9 cellular contexts compared by ENCODE assay signal in the genomic region with DNA sequence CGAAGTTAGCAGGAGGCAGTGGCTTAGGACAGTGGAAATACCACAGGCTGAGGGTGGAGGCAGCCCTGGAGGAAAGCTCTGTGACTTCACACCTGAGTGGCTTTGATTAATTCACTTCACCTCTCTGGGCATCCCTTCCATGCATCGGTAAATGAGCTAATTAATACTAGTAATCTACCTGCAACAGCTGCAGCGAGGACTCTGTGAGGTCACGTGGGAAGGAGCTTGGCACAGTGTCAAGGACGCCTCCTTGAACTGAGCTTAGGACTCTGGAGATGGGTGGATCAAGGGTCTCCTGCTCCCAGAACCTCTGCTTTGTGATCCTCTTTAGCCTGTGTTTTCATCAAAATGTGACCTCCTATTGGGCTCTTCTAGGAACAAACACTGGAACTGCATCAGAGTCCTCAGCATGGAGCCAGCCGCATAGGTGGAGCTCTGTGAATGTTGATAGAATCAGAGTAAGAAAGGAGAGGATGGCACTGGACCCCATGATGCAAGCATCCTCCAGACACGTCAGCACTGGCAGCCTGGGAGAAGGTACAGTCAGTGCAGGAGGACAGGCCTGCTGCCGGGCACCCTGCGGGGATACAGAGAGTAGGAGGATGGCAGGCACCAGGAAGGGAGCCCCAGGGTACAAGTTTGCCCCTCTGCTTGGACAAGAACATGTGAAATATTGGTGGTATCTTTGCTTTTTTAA. TPM values are rescaled to one million over a fixed set of nuclear protein-coding genes. Genes with fewer than 3 reads are reported as not detected.
DNase-seq lines count a peak whose midpoint lies in the region; ATAC-seq, FAIRE-seq and TF ChIP-seq lines count a peak whose summit lies in the region.
"Had no signal": no experiment of that assay in that cellular context is flagged by ENCODE, and none has a peak within 500 bp of the region (broad histone marks: within the 10 kb centered on the region; RNA-seq: fewer than 3 reads in every experiment).

No MANE protein-coding gene starts in this region.

- no peak for FAIRE-seq in endothelial cell of umbilical vein (lab: Jason Lieb, UNC)

- H3K4me3 ChIP-seq in AG09309 (ENCODE audit: control insufficient read depth, low read depth, low read length) = peak overlapping the region; percentile 20; the same call in 1 of the 2 replicates
- no peak overlapping the region for H3K4me3 ChIP-seq in endothelial cell of umbilical vein (replicated peaks in 1 of 3; ENCODE audit: insufficient read depth in 1 of 3, low read depth in 1 of 3, low read length in 3 of 3)
- H3K4me3 ChIP-seq in mucosa of descending colon = no peak overlapping the region

- peak overlapping the region; percentile 15 for H3K4me3 Mint-ChIP-seq in natural killer cell treated with Interleukin-12 subunit alpha and Interleukin-12 subunit beta and Interleukin-15 and Interleukin-18, amount 100 ng/mL, for 72 hours
- H3K4me3 Mint-ChIP-seq: stimulated activated naive CD8-positive, alpha-beta T cell treated with anti-CD3 and anti-CD28 coated beads, Interleukin-15, Interleukin-2, amounts not matched to agents 100 ng/mL and 50 ng/mL, for 24 hours had no signal

- H3K27me3 Mint-ChIP-seq in natural killer cell treated with Interleukin-12 subunit alpha and Interleukin-12 subunit beta and Interleukin-15 and Interleukin-18, amount 100 ng/mL, for 72 hours = peaks cover 0 to 43% of the 10 kb centered on the region in 2 donors

- no peaks in the 10 kb centered on the region for H3K36me3 Mint-ChIP-seq in natural killer cell treated with Interleukin-12 subunit alpha and Interleukin-12 subunit beta and Interleukin-15 and Interleukin-18, amount 100 ng/mL, for 72 hours

- H4K20me1 ChIP-seq in endothelial cell of umbilical vein (replicated peaks; ENCODE audit: control insufficient read depth, extremely low read depth, insufficient read depth, low read length) = no peaks in the 10 kb centered on the region

- TF ChIP-seq POLR2A in endothelial cell of umbilical vein (IDR thresholded peaks at IDR 0.05; ENCODE audit: low read depth, low read length) = no peak

- H3K4me1 ChIP-seq in endothelial cell of umbilical vein (ENCODE audit: control insufficient read depth, extremely low read depth, insufficient read depth, low read length) = peaks cover 16% of the 10 kb centered on the region
- peaks cover 6% of the 10 kb centered on the region for H3K4me1 ChIP-seq in mucosa of descending colon (ENCODE audit: low read depth)

- no peak for DNase-seq in AG09309 (ENCODE audit: low read depth)
- DNase-seq in NCI-H2171 (lab: John Stamatoyannopoulos, UW) = peak; percentile 96
- DNase-seq in endothelial cell of umbilical vein (ENCODE audit: low read depth, low spot score) = no peak
- DNase-seq in natural killer cell treated with Interleukin-12 subunit alpha and Interleukin-12 subunit beta and Interleukin-15 and Interleukin-18, amount 100 ng/mL, for 72 hours (ENCODE audit: low spot score) = no peak
- DNase-seq in SK-N-DZ (ENCODE audit: low spot score) = no peak
- DNase-seq in mucosa of descending colon = no peak

- dilution Hi-C loops in endothelial cell of umbilical vein (cut with MboI; ENCODE audit: extremely low pct_ligation_motif_present, low sequenced_read_pairs) = no loop called here

- peak overlapping the region; percentile 10 for H3K9ac ChIP-seq in endothelial cell of umbilical vein (replicated peaks; ENCODE audit: extremely low read depth, insufficient read depth, low read length)

- H3K36me3 ChIP-seq in endothelial cell of umbilical vein (ENCODE audit: control insufficient read depth in 2 of 2, extremely low read depth in 1 of 2, insufficient read depth in 2 of 2, low read length in 2 of 2) = no peaks in the 10 kb centered on the region
- H3K36me3 ChIP-seq in mucosa of descending colon (ENCODE audit: low read depth) = no peaks in the 10 kb centered on the region

- peak overlapping the region; percentile 26 for H3K4me2 ChIP-seq in endothelial cell of umbilical vein (ENCODE audit: insufficient read depth, low read length)

- H3K27me3 ChIP-seq in endothelial cell of umbilical vein (ENCODE audit: control insufficient read depth in 2 of 2, insufficient read depth in 2 of 2, low read length in 2 of 2) = peaks cover 1 to 2% of the 10 kb centered on the region in 2 experiments

- H3K9me1 ChIP-seq in endothelial cell of umbilical vein (replicated peaks; ENCODE audit: control insufficient read depth, extremely low read depth, insufficient read depth, low read length) = no peaks in the 10 kb centered on the region

- H3K4me1 Mint-ChIP-seq in natural killer cell treated with Interleukin-12 subunit alpha and Interleukin-12 subunit beta and Interleukin-15 and Interleukin-18, amount 100 ng/mL, for 72 hours (ENCODE audit: low read depth in 2 of 2) = peaks cover 5 to 16% of the 10 kb centered on the region in 2 donors

- intact Hi-C loops in endothelial cell of umbilical vein (cut with micrococcal nuclease) = no loop called here
- intact Hi-C loops in mucosa of descending colon (cut with DNase I, micrococcal nuclease) = no loop called here

- POLR2A ChIA-PET in endothelial cell of umbilical vein (lab: Charles Lee) = interaction anchor here (0.8 to 0.9 kb wide), 2 partner anchors 31 to 63 kb away, joined by 3 read pairs; no protein-coding TSS in a partner anchor

- no peak for TF ChIP-seq CTCF in AG09309 (IDR thresholded peaks at IDR 0.05; ENCODE audit: control insufficient read depth, insufficient read depth, low read depth, low read length, missing control alignments)
- TF ChIP-seq CTCF in endothelial cell of umbilical vein (IDR thresholded peaks at IDR 0.05; ENCODE audit: extremely low read depth in 1 of 2, insufficient read depth in 1 of 2, low read depth in 1 of 2, low read length in 2 of 2) = no peak
- TF ChIP-seq CTCF in mucosa of descending colon (IDR thresholded peaks at IDR 0.05) = no peak

- no peaks in the 10 kb centered on the region for H3K9me3 ChIP-seq in endothelial cell of umbilical vein (replicated peaks; ENCODE audit: control insufficient read depth, insufficient read depth, low read length)
- no peaks in the 10 kb centered on the region for H3K9me3 ChIP-seq in mucosa of descending colon

- no peak for ATAC-seq in natural killer cell treated with Interleukin-12 subunit alpha and Interleukin-12 subunit beta and Interleukin-15 and Interleukin-18, amount 100 ng/mL, for 72 hours
- ATAC-seq in HG03571 (IDR thresholded peaks at IDR 0.05; ENCODE audit: unreplicated experiment) (no peak), mucosa of descending colon (no peak), HG03521 (IDR thresholded peaks at IDR 0.05; ENCODE audit: unreplicated experiment) (no peak)

- H3K9me3 Mint-ChIP-seq in natural killer cell treated with Interleukin-12 subunit alpha and Interleukin-12 subunit beta and Interleukin-15 and Interleukin-18, amount 100 ng/mL, for 72 hours = no peaks in the 10 kb centered on the region
- H3K9me3 Mint-ChIP-seq: stimulated activated naive CD8-positive, alpha-beta T cell treated with anti-CD3 and anti-CD28 coated beads, Interleukin-15, Interleukin-2, amounts not matched to agents 100 ng/mL and 50 ng/mL, for 24 hours had no signal

- CTCF ChIA-PET in endothelial cell of umbilical vein (lab: Charles Lee) = interaction anchor here (0.6 to 3.1 kb wide), 16 partner anchors 15 to 264 kb away, joined by 3 to 28 read pairs (median 4); no protein-coding TSS in a partner anchor

- peak overlapping the region; percentile 93 for H2AFZ ChIP-seq in endothelial cell of umbilical vein (ENCODE audit: low read depth, low read length)

- H3K27ac ChIP-seq in endothelial cell of umbilical vein (ENCODE audit: insufficient read depth, low read depth, low read length) = peak overlapping the region; percentile 13

- peaks cover 3% of the 10 kb centered on the region for H3K79me2 ChIP-seq in endothelial cell of umbilical vein (ENCODE audit: control insufficient read depth, insufficient read depth, low read length)

- BruUV-seq in endothelial cell of umbilical vein (replicated peaks; lab: Mats Ljungman, UMichigan) = no TSS peak

- no peak overlapping the region for H3K27ac Mint-ChIP-seq in natural killer cell treated with Interleukin-12 subunit alpha and Interleukin-12 subunit beta and Interleukin-15 and Interleukin-18, amount 100 ng/mL, for 72 hours
- H3K27ac Mint-ChIP-seq: stimulated activated naive CD8-positive, alpha-beta T cell treated with anti-CD3 and anti-CD28 coated beads, Interleukin-15, Interleukin-2, amounts not matched to agents 100 ng/mL and 50 ng/mL, for 24 hours had no signal

TF ChIP-seq in endothelial cell of umbilical vein, 7 proteins besides CTCF, POLR2A, EP300 and RAD21:
- TF ChIP-seq JUN (IDR thresholded peaks at IDR 0.05; ENCODE audit: borderline replicate concordance, insufficient read depth, insufficient read length, low read depth) (no peak), GATA2 (IDR thresholded peaks at IDR 0.05; ENCODE audit: insufficient read depth, insufficient read length, low read depth, low read length) (no peak), EZH2 (IDR thresholded peaks at IDR 0.05; ENCODE audit: borderline replicate concordance, low read depth, low read length, severe bottlenecking) (no peak), POLR2AphosphoS5 (IDR thresholded peaks at IDR 0.05; ENCODE audit: insufficient read depth, low read depth, low read length) (no peak), FOS (IDR thresholded peaks at IDR 0.05; ENCODE audit: borderline replicate concordance, insufficient read depth, low read length) (no peak), MYC (IDR thresholded peaks at IDR 0.05; ENCODE audit: low read depth, low read length) (no peak)
- TF ChIP-seq, protein P1, sequence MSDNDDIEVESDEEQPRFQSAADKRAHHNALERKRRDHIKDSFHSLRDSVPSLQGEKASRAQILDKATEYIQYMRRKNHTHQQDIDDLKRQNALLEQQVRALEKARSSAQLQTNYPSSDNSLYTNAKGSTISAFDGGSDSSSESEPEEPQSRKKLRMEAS (IDR thresholded peaks at IDR 0.05; ENCODE audit: insufficient read depth, insufficient read length) = no peak

RNA-seq across cellular contexts. Expression of a gene that starts 1.0 kb away (rescaled TPM):
- 21.8 and 24.5 TPM in 2 replicates for total RNA-seq in endothelial cell of umbilical vein
- polyA plus RNA-seq in endothelial cell of umbilical vein = 15.1 and 15.5 TPM in 2 replicates
- polyA plus RNA-seq in endothelial cell of umbilical vein (2011; cell fraction: cytosol; rRNA removed) = 14.8 and 17.3 TPM in 2 replicates
- 8.7 and 10.6 TPM in 2 replicates for polyA plus RNA-seq in endothelial cell of umbilical vein (2011; cell fraction: nucleus; rRNA removed)
- polyA plus RNA-seq in endothelial cell of umbilical vein (2012) = 19.5 and 22.0 TPM in 2 replicates
- 16.1 and 17.2 TPM in 2 replicates for polyA minus RNA-seq in endothelial cell of umbilical vein
- polyA minus RNA-seq in endothelial cell of umbilical vein (2011; cell fraction: cytosol; rRNA and poly(A)+ RNA removed) = not detected
- polyA minus RNA-seq in endothelial cell of umbilical vein (2011; cell fraction: nucleus; rRNA and poly(A)+ RNA removed) = 4.5 and 6.0 TPM in 2 replicates
- not detected for total RNA-seq in natural killer cell treated with Interleukin-12 subunit alpha and Interleukin-12 subunit beta and Interleukin-15 and Interleukin-18, amount 100 ng/mL, for 72 hours
- polyA plus RNA-seq in SK-N-DZ (2014; cell fraction: cytosol; rRNA removed) = 6.2 and 8.2 TPM in 2 replicates
- polyA plus RNA-seq in SK-N-DZ (2014; cell fraction: nucleus; rRNA removed) = 3.3 and 4.0 TPM in 2 replicates
- total RNA-seq in mucosa of descending colon = 10 to 100 TPM in 2 of 3 donors, 1 to 10 TPM in 1; 4.1 to 50.9 (median 11.6) TPM

Comparison
In these comparisons a context has a peak if more than half of its experiments do, and no peak if none do; other contexts are left out.
1. RNA of a gene that starts 1.0 kb away (total RNA-seq): 21.8 to 24.5 TPM in endothelial cell of umbilical vein and 4.1 to 50.9 TPM in mucosa of descending colon; not detected in natural killer cell treated with Interleukin-12 subunit alpha and Interleukin-12 subunit beta and Interleukin-15 and Interleukin-18, amount 100 ng/mL, for 72 hours; every median in the first group is over 4 times any median in the second.